23 cellular contexts compared by ENCODE assay signal in genomic region chr3:24019585-24019984, GRCh38.
DNase-seq lines count a peak whose midpoint lies in the region; ATAC-seq, FAIRE-seq and TF ChIP-seq lines count a peak whose summit lies in the region.
"Had no signal": no experiment of that assay in that cellular context is flagged by ENCODE, and none has a peak within 500 bp of the region (broad histone marks: within the 10 kb centered on the region; RNA-seq: fewer than 3 reads in every experiment).

No MANE protein-coding gene starts in this region.

- no peak for FAIRE-seq in HepG2 (lab: Jason Lieb, UNC)
- FAIRE-seq: D721Med had no signal

- H3K9me3 ChIP-seq in HepG2 (ENCODE audit: low read length) (no peaks in the 10 kb centered on the region), right lobe of liver (no peaks in the 10 kb centered on the region), esophagus (ENCODE audit: control insufficient read depth in 2 of 2, insufficient read depth in 1 of 2, low read depth in 1 of 2, low read length in 1 of 2) (no peaks in the 10 kb centered on the region), neuronal stem cell (replicated peaks in 1 of 2; ENCODE audit: control insufficient read depth in 2 of 2, insufficient read depth in 1 of 2, low read depth in 1 of 2, low read length in 2 of 2) (no peaks in the 10 kb centered on the region)
- H3K9me3 ChIP-seq: BE2C had no signal

- H4K91ac ChIP-seq in neuronal stem cell (ENCODE audit: low read depth, low read length, poor library complexity): no peak overlapping the region

- H2BK12ac ChIP-seq in neuronal stem cell (ENCODE audit: low read length): no peak overlapping the region

- no peak overlapping the region for H3K14ac ChIP-seq in neuronal stem cell (ENCODE audit: low read length)

- POLR2A ChIA-PET in HepG2 (lab: Yijun Ruan, JAX): no interaction called here

- no TSS peak for BruUV-seq in HepG2 (replicated peaks; lab: Mats Ljungman, UMichigan)

- WGBS in HepG2 (ENCODE audit: low lambda C conversion rate): 4% methylated on average over 3 of the region's 4 CpGs
- no CpG with 5 or more reads among the region's 4 CpGs for WGBS in right lobe of liver (ENCODE audit: insufficient coverage, low coverage, low lambda C conversion rate, missing lambda C conversion rate)
- whole genome bisulfite sequencing in esophagus, 2 donors: 68 to 75% methylated on average over 4 of the region's 4 CpGs
- WGBS in neuronal stem cell (ENCODE audit: extremely low coverage in 2 of 2, insufficient read length in 2 of 2, insufficient replicate concordance in 1 of 2), 2 donors: no CpG with 5 or more reads among the region's 4 CpGs

- ATAC-seq in HepG2 (peak; percentile 62), right lobe of liver (no peak), GM21528 (IDR thresholded peaks at IDR 0.05; ENCODE audit: low FRiP score, unreplicated experiment) (no peak)
- ATAC-seq: Panc1 had no signal

- H3K36me3 ChIP-seq in HepG2 (replicated peaks in 1 of 2; ENCODE audit: control insufficient read depth in 1 of 2, insufficient read depth in 2 of 2, low read length in 2 of 2) (no peaks in the 10 kb centered on the region), right lobe of liver (no peaks in the 10 kb centered on the region), esophagus (ENCODE audit: control insufficient read depth in 2 of 2, insufficient read depth in 2 of 2, low read length in 1 of 2) (no peaks in the 10 kb centered on the region), neuronal stem cell (replicated peaks in 1 of 2; ENCODE audit: control insufficient read depth in 2 of 2, insufficient read depth in 2 of 2, low read length in 2 of 2) (no peaks in the 10 kb centered on the region)
- H3K36me3 ChIP-seq: BE2C had no signal

- H3K9ac ChIP-seq in HepG2 (ENCODE audit: insufficient read depth, low read depth, low read length) (no peak overlapping the region), neuronal stem cell (ENCODE audit: low read depth, low read length, poor library complexity) (no peak overlapping the region)

- H3K79me1 ChIP-seq in neuronal stem cell (ENCODE audit: low read depth, low read length): peaks cover 3% of the 10 kb centered on the region

- H4K20me1 ChIP-seq in HepG2 (ENCODE audit: insufficient read depth, low read length): no peaks in the 10 kb centered on the region

- CTCF ChIA-PET in HepG2 (lab: Yijun Ruan, JAX; ENCODE audit: low intra/inter-chr PET ratio, low total read pairs): no interaction called here

- H3K4ac ChIP-seq in neuronal stem cell (ENCODE audit: low read length): no peak overlapping the region

- H3K4me3 ChIP-seq in HepG2 (replicated peaks in 1 of 3; ENCODE audit: insufficient read depth in 1 of 3, low read depth in 2 of 3, low read length in 3 of 3): no peak overlapping the region
- H3K4me3 ChIP-seq in right lobe of liver: no peak overlapping the region
- no peak overlapping the region for H3K4me3 ChIP-seq in esophagus (ENCODE audit: low read depth in 1 of 2, low read length in 2 of 2)
- H3K4me3 ChIP-seq in neuronal stem cell (ENCODE audit: low read length in 2 of 2): no peak overlapping the region

- H2BK120ac ChIP-seq in neuronal stem cell (ENCODE audit: low read depth, low read length): peak overlapping the region; percentile 61

- H3K27ac ChIP-seq in HepG2 (ENCODE audit: extremely low read length, insufficient read depth, low read length) (no peak overlapping the region), right lobe of liver (no peak overlapping the region), esophagus (ENCODE audit: low read depth in 2 of 2, low read length in 1 of 2) (peak overlapping the region; percentile 70 to 78), neuronal stem cell (replicated peaks; ENCODE audit: low read length) (no peak overlapping the region)

- H3K4me2 ChIP-seq in HepG2 (ENCODE audit: low read depth, low read length): no peak overlapping the region; the same call in 1 of the 2 replicates
- no peak overlapping the region for H3K4me2 ChIP-seq in neuronal stem cell (ENCODE audit: insufficient read depth, low read length, poor library complexity, severe bottlenecking)

- H3K27me3 ChIP-seq in HepG2 (ENCODE audit: control insufficient read depth in 1 of 2, insufficient read depth in 2 of 2, low read length in 2 of 2) (peaks cover 0 to 1% of the 10 kb centered on the region in 2 experiments; a peak in 1 of 5 replicates), right lobe of liver (no peaks in the 10 kb centered on the region), esophagus (ENCODE audit: control insufficient read depth in 1 of 2, insufficient read depth in 2 of 2, low read length in 2 of 2) (no peaks in the 10 kb centered on the region), neuronal stem cell (ENCODE audit: control insufficient read depth in 3 of 3, insufficient read depth in 3 of 3, low read depth in 1 of 3, low read length in 3 of 3) (no peaks in the 10 kb centered on the region)
- H3K27me3 ChIP-seq: BE2C had no signal

- intact Hi-C loops in HepG2 (cut with micrococcal nuclease; ENCODE audit: unreplicated experiment): no loop called here
- intact Hi-C loops in right lobe of liver (cut with DNase I): no loop called here

- TF ChIP-seq EP300 in HepG2 (IDR thresholded peaks at IDR 0.05; ENCODE audit: low read depth in 2 of 2, low read length in 2 of 2) (no peak), HepG2 (CRISPR knock-in tag; IDR thresholded peaks at IDR 0.05; ENCODE audit: borderline replicate concordance) (no peak)

- TF ChIP-seq POLR2A in HepG2 (IDR thresholded peaks at IDR 0.05; ENCODE audit: insufficient read depth in 1 of 2, low read depth in 2 of 2, low read length in 2 of 2): no peak
- no peak for TF ChIP-seq POLR2A in right lobe of liver (IDR thresholded peaks at IDR 0.05)

- H3K79me2 ChIP-seq in HepG2 (ENCODE audit: insufficient read depth, low read length): no peaks in the 10 kb centered on the region

- no peak for TF ChIP-seq RAD21 in HepG2 (CRISPR knock-in tag; IDR thresholded peaks at IDR 0.05)

- no peak overlapping the region for H2BK5ac ChIP-seq in neuronal stem cell (ENCODE audit: low read length)

- H2AFZ ChIP-seq in HepG2 (ENCODE audit: low read length) (no peak overlapping the region), neuronal stem cell (ENCODE audit: low read length) (peak overlapping the region; percentile 53)

- peak overlapping the region; percentile 81 for H2BK15ac ChIP-seq in neuronal stem cell (ENCODE audit: low read length)

- peak overlapping the region; percentile 80 for H3K18ac ChIP-seq in neuronal stem cell (ENCODE audit: low read length)

- H3K23ac ChIP-seq in neuronal stem cell (ENCODE audit: low read depth, low read length, poor library complexity): no peak overlapping the region

- H3K4me1 ChIP-seq in HepG2 (ENCODE audit: insufficient read depth, low read length): no peaks in the 10 kb centered on the region
- H3K4me1 ChIP-seq in right lobe of liver: no peaks in the 10 kb centered on the region
- H3K4me1 ChIP-seq in esophagus (ENCODE audit: control insufficient read depth in 2 of 2, insufficient read depth in 2 of 2, low read length in 1 of 2): peaks cover 2% of the 10 kb centered on the region in 2 donors
- no peaks in the 10 kb centered on the region for H3K4me1 ChIP-seq in neuronal stem cell (ENCODE audit: control insufficient read depth in 2 of 2, insufficient read depth in 1 of 2, low read depth in 1 of 2, low read length in 2 of 2)
- H3K4me1 ChIP-seq: BE2C had no signal

- H4K8ac ChIP-seq in neuronal stem cell (ENCODE audit: low read depth, low read length): no peak overlapping the region

- in situ Hi-C loops in HepG2 (cut with HindIII; ENCODE audit: extremely low pct_ligation_motif_present, low pct_unique_long_range_greater_than_20kb): loop anchor here (25.0 kb wide), 1 partner anchor 668 kb away; no protein-coding TSS in a partner anchor

- TF ChIP-seq CTCF in HepG2 (CRISPR knock-in tag; IDR thresholded peaks at IDR 0.05): no peak
- no peak for TF ChIP-seq CTCF in right lobe of liver (IDR thresholded peaks at IDR 0.05)

- DNase-seq in HepG2 (ENCODE audit: low spot score) (no peak), right lobe of liver (no peak), neuronal stem cell (ENCODE audit: low spot score) (no peak), T-helper 9 cell (no peak), NOMO-1 (lab: John Stamatoyannopoulos, UW; ENCODE audit: unreplicated experiment in 2 of 2) (no peak), inferior parietal cortex (ENCODE audit: extremely low spot score) (no peak)
- DNase-seq: 8988T; ACHN; BE2C; CD4-positive, CD25-positive, alpha-beta regulatory T cell; DMS53; NCI-H1092 treated with DMSO at 0.1 percent for 48 hours; NCI-H1436; NCI-H187; NCI-H2081 treated with DMSO at 0.1 percent for 48 hours; NCI-H2171; NCI-H226; NCI-H510A; SHP77 treated with DMSO at 0.1 percent for 48 hours had no signal

- peak overlapping the region; percentile 95 for H2AK5ac ChIP-seq in neuronal stem cell (ENCODE audit: low read depth, low read length)

TF ChIP-seq in HepG2, 621 proteins besides CTCF, POLR2A, EP300 and RAD21 (continues in another document):
- TF ChIP-seq HOXA9 (CRISPR knock-in tag; IDR thresholded peaks at IDR 0.05; ENCODE audit: borderline replicate concordance) (no peak), ADNP (CRISPR knock-in tag; IDR thresholded peaks at IDR 0.05) (no peak), ZNF546 (CRISPR knock-in tag; conservative IDR thresholded peaks at IDR 0.05) (no peak), MLLT10 (CRISPR knock-in tag; IDR thresholded peaks at IDR 0.05) (no peak), ZNF317 (CRISPR knock-in tag; IDR thresholded peaks at IDR 0.05) (no peak), RBM22 (optimal IDR thresholded peaks at IDR 0.05; ENCODE audit: low read length) (no peak), CBFB (CRISPR knock-in tag; IDR thresholded peaks at IDR 0.05) (no peak)

Comparison
In these comparisons a context has a peak if more than half of its experiments do, and no peak if none do; other contexts are left out.
1. H3K27ac ChIP-seq: peak in esophagus (2 of 2); none in HepG2 (single experiment), right lobe of liver (0 of 3) and neuronal stem cell (single experiment).